ENCODE assay signal across 9 cellular contexts in the genomic region with DNA sequence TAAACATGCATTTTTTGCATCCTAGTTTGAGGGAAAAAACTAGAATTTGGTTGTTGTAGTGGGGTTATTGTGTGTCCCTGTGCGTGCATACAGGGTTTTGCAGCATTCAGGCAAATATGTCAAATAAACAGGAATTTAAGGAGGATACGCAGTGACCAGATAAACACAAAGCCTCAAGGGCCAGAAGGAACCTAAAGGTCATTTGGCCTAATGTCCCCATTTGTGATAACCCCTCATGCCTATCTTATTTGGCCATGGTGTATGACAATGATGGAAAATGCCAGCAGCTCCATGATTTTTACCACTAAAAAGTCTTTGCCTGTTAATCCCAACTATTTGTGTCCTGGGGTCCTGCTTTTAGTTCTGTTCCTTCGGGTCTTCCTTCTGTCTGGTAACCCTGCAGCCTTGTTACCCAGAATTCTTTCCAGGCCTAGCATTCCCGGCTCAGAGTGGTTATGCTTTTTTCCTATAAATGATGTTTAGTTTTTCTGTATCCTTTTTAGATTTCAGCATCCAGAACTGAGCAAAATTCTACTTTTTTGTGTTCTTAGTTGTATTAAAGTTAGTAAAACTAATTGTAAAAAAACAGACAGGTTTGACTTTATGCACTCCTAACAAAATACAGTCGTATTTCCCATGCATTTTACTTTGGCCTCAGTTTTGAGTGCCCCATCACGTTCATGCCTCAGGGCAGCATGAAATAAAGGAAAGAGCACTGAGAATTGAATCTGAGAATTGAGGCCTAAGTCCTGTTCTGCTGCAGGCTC. TPM values are rescaled to one million over a fixed set of nuclear protein-coding genes. Genes with fewer than 3 reads are reported as not detected.
DNase-seq lines count a peak whose midpoint lies in the region; ATAC-seq, FAIRE-seq and TF ChIP-seq lines count a peak whose summit lies in the region.
"Had no signal": no experiment of that assay in that cellular context is flagged by ENCODE, and none has a peak within 500 bp of the region (broad histone marks: within the 10 kb centered on the region; RNA-seq: fewer than 3 reads in every experiment).

No MANE protein-coding gene starts in this region.

- H3K36me3 ChIP-seq in CD8-positive, alpha-beta memory T cell (ENCODE audit: insufficient read depth, low read length), result no peaks in the 10 kb centered on the region
- H3K36me3 ChIP-seq in upper lobe of left lung, result peaks cover 0 to 3% (median 0%) of the 10 kb centered on the region in 4 donors

- peak overlapping the region; percentile 56 to 90 (median 72) for H3K27ac Mint-ChIP-seq in CD8-positive, alpha-beta memory T cell
- peak overlapping the region; percentile 78 for H3K27ac Mint-ChIP-seq in activated naive CD8-positive, alpha-beta T cell
- no peak overlapping the region for H3K27ac Mint-ChIP-seq in mesothelial cell of epicardium

- FAIRE-seq in HTR-8/SVneo (lab: Jason Lieb, UNC), result peak; percentile 31

- no peak for DNase-seq in CD8-positive, alpha-beta memory T cell
- DNase-seq in HTR-8/SVneo (ENCODE audit: insufficient read length, low spot score), result no peak
- DNase-seq in mesothelial cell of epicardium (ENCODE audit: low spot score in 2 of 2, unreplicated experiment in 2 of 2), result no peak
- DNase-seq in foreskin keratinocyte, result no peak
- DNase-seq in iPS-NIHi7 (ENCODE audit: extremely low spot score), result no peak
- no peak for DNase-seq in upper lobe of left lung
- DNase-seq: Calu3 had no signal

- H3K4me3 Mint-ChIP-seq in CD8-positive, alpha-beta memory T cell, result peak overlapping the region in 2 of 7 donors; percentile 2 to 60
- peak overlapping the region; percentile 46 for H3K4me3 Mint-ChIP-seq in activated naive CD8-positive, alpha-beta T cell
- peak overlapping the region; percentile 42 for H3K4me3 Mint-ChIP-seq in mesothelial cell of epicardium

- TF ChIP-seq EP300 in upper lobe of left lung (IDR thresholded peaks at IDR 0.05), result no peak

- ATAC-seq in foreskin keratinocyte (no peak), upper lobe of left lung (ENCODE audit: low FRiP score in 2 of 2) (no peak)
- ATAC-seq: HCT116 had no signal

- POLR2A ChIA-PET in CD8-positive, alpha-beta memory T cell (lab: Charles Lee), result no interaction called here

- H3K27me3 Mint-ChIP-seq in CD8-positive, alpha-beta memory T cell, result peaks cover 0 to 3% of the 10 kb centered on the region in 2 donors
- H3K27me3 Mint-ChIP-seq in activated naive CD8-positive, alpha-beta T cell, result no peaks in the 10 kb centered on the region
- H3K27me3 Mint-ChIP-seq in mesothelial cell of epicardium (ENCODE audit: low read depth), result no peaks in the 10 kb centered on the region

- no peak overlapping the region for H3K4me3 ChIP-seq in CD8-positive, alpha-beta memory T cell (ENCODE audit: low read length)
- H3K4me3 ChIP-seq in upper lobe of left lung, result no peak overlapping the region

- H3K4me1 ChIP-seq in CD8-positive, alpha-beta memory T cell (ENCODE audit: insufficient read depth, low read length), result peaks cover 75% of the 10 kb centered on the region
- peaks cover 36% of the 10 kb centered on the region for H3K4me1 ChIP-seq in foreskin keratinocyte
- H3K4me1 ChIP-seq in upper lobe of left lung, result peaks cover 43 to 78% (median 56%) of the 10 kb centered on the region in 4 donors

- H3K9me3 ChIP-seq in CD8-positive, alpha-beta memory T cell (ENCODE audit: low read length), result no peaks in the 10 kb centered on the region
- no peaks in the 10 kb centered on the region for H3K9me3 ChIP-seq in upper lobe of left lung

- WGBS in upper lobe of left lung, 2 donors, result 62 to 74% methylated on average over 6 of the region's 6 CpGs

- H3K4me1 Mint-ChIP-seq in CD8-positive, alpha-beta memory T cell, result peaks cover 64 to 78% (median 76%) of the 10 kb centered on the region in 3 donors
- H3K4me1 Mint-ChIP-seq in activated naive CD8-positive, alpha-beta T cell (ENCODE audit: low read depth), result peaks cover 66% of the 10 kb centered on the region
- peaks cover 58% of the 10 kb centered on the region for H3K4me1 Mint-ChIP-seq in mesothelial cell of epicardium

- H3K27ac ChIP-seq in CD8-positive, alpha-beta memory T cell (ENCODE audit: low read depth, low read length), result no peak overlapping the region
- H3K27ac ChIP-seq in foreskin keratinocyte (no peak overlapping the region), upper lobe of left lung (no peak overlapping the region)

- H3K36me3 Mint-ChIP-seq in CD8-positive, alpha-beta memory T cell, result peaks cover 0 to 39% (median 1%) of the 10 kb centered on the region in 3 donors
- no peaks in the 10 kb centered on the region for H3K36me3 Mint-ChIP-seq in activated naive CD8-positive, alpha-beta T cell
- H3K36me3 Mint-ChIP-seq in mesothelial cell of epicardium, result no peaks in the 10 kb centered on the region

- CTCF ChIA-PET in CD8-positive, alpha-beta memory T cell (lab: Charles Lee), result no interaction called here

- H3K9me3 Mint-ChIP-seq in CD8-positive, alpha-beta memory T cell, result no peaks in the 10 kb centered on the region
- no peaks in the 10 kb centered on the region for H3K9me3 Mint-ChIP-seq in activated naive CD8-positive, alpha-beta T cell (ENCODE audit: low read depth)
- no peaks in the 10 kb centered on the region for H3K9me3 Mint-ChIP-seq in mesothelial cell of epicardium

- no peaks in the 10 kb centered on the region for H3K27me3 ChIP-seq in CD8-positive, alpha-beta memory T cell (ENCODE audit: insufficient read depth, low read length, poor library complexity, severe bottlenecking)
- H3K27me3 ChIP-seq in foreskin keratinocyte (no peaks in the 10 kb centered on the region), upper lobe of left lung (no peaks in the 10 kb centered on the region)

- no peak for TF ChIP-seq POLR2A in upper lobe of left lung (IDR thresholded peaks at IDR 0.05)

- TF ChIP-seq CTCF in mesothelial cell of epicardium (IDR thresholded peaks at IDR 0.05; ENCODE audit: unreplicated experiment) (no peak), foreskin keratinocyte (conservative IDR thresholded peaks at IDR 0.05) (no peak), upper lobe of left lung (IDR thresholded peaks at IDR 0.05) (no peak)

RNA-seq across cellular contexts. Expression of gene STX16, which starts 4.4 kb away (rescaled TPM):
- total RNA-seq in CD8-positive, alpha-beta memory T cell, result 10 to 100 TPM; 69.2 to 72.8 TPM
- 24.9 TPM for polyA plus RNA-seq in CD8-positive, alpha-beta memory T cell
- total RNA-seq in mesothelial cell of epicardium, result 85.9 to 87.5 TPM (median 86.1 TPM) in 3 replicates
- 38.2 and 40.9 TPM in 2 replicates for total RNA-seq in foreskin keratinocyte
- 19.0 and 20.8 TPM in 2 replicates for polyA plus RNA-seq in foreskin keratinocyte
- 100 to 1,000 TPM in 1 of 6 donors, 10 to 100 TPM in 5; 42.1 to 469 (median 64.7) TPM for total RNA-seq in upper lobe of left lung

RNA-seq across cellular contexts. Expression of gene NPEPL1, which starts 37.1 kb away (rescaled TPM):
- total RNA-seq in CD8-positive, alpha-beta memory T cell, result 10 to 100 TPM; 15.3 to 18.6 TPM
- polyA plus RNA-seq in CD8-positive, alpha-beta memory T cell, result 6.8 TPM
- total RNA-seq in mesothelial cell of epicardium, result 65.8 to 71.5 TPM (median 69.6 TPM) in 3 replicates
- total RNA-seq in foreskin keratinocyte, result 10.7 and 11.8 TPM in 2 replicates
- 12.1 and 15.8 TPM in 2 replicates for polyA plus RNA-seq in foreskin keratinocyte
- total RNA-seq in upper lobe of left lung, result 100 to 1,000 TPM in 1 of 6 donors, 10 to 100 TPM in 5; 19.4 to 198 (median 50.9) TPM
